Comparison of ENCODE assay signal across 22 cellular contexts in genomic region chr1:156691216-156691615, GRCh38. TPM values are rescaled to one million over a fixed set of nuclear protein-coding genes. Genes with fewer than 3 reads are reported as not detected.
DNase-seq lines count a peak whose midpoint lies in the region; ATAC-seq, FAIRE-seq and TF ChIP-seq lines count a peak whose summit lies in the region.
"Had no signal": no experiment of that assay in that cellular context is flagged by ENCODE, and none has a peak within 500 bp of the region (broad histone marks: within the 10 kb centered on the region; RNA-seq: fewer than 3 reads in every experiment).

No MANE protein-coding gene starts in this region.

- H3K27me3 ChIP-seq in HUES6 (ENCODE audit: control insufficient read depth, insufficient read depth, low read length) (no peaks in the 10 kb centered on the region), K562 (ENCODE audit: control insufficient read depth in 2 of 2, insufficient read depth in 2 of 2, low read length in 2 of 2) (no peaks in the 10 kb centered on the region), mesenchymal stem cell (ENCODE audit: control insufficient read depth in 1 of 2, insufficient read depth in 1 of 2, low read length in 2 of 2) (peaks cover 0 to 42% of the 10 kb centered on the region in 2 experiments)
- H3K27me3 ChIP-seq: suprapubic skin had no signal

- peak overlapping the region; percentile 92 for H2AFZ ChIP-seq in K562 (ENCODE audit: low read depth, low read length)
- no peak overlapping the region for H2AFZ ChIP-seq in mesenchymal stem cell (ENCODE audit: low read depth, low read length)

- 0 out of 3 replicates have a peak, but pooled peaks cover 3% of the 10 kb centered on the region for H3K79me2 ChIP-seq in K562 (ENCODE audit: control insufficient read depth, insufficient read depth, low read length)

- peak overlapping the region in 1 of 2 experiments; percentile 21 for H2BK12ac ChIP-seq in mesenchymal stem cell (ENCODE audit: low read length in 2 of 2)

- peak overlapping the region; percentile 25 for H2BK5ac ChIP-seq in mesenchymal stem cell (ENCODE audit: low read depth, low read length, poor library complexity, severe bottlenecking)

- in situ Hi-C loops in K562 (cut with MboI), result no loop called here

- H3K79me1 ChIP-seq in mesenchymal stem cell (replicated peaks; ENCODE audit: low read length, poor library complexity, severe bottlenecking), result no peaks in the 10 kb centered on the region

- H3K27ac ChIP-seq in HUES6 (ENCODE audit: low read depth, low read length), result no peak overlapping the region; the same call in 1 of the 2 replicates
- peak overlapping the region; percentile 2; the same call in 1 of the 3 replicates for H3K27ac ChIP-seq in K562 (ENCODE audit: extremely low read depth, low read depth, low read length)
- no peak overlapping the region for H3K27ac ChIP-seq in mesenchymal stem cell (ENCODE audit: low read length, poor library complexity, severe bottlenecking)
- H3K27ac ChIP-seq in skin epidermis, result peak overlapping the region in 16 of 21 experiments; percentile 5 to 86 (median 66)
- H3K27ac ChIP-seq: brain microvascular endothelial cell had no signal

- H3K9me3 Mint-ChIP-seq in T-cell, result no peaks in the 10 kb centered on the region
- H3K9me3 Mint-ChIP-seq: activated naive CD8-positive, alpha-beta T cell treated with anti-CD3 and anti-CD28 coated beads for 36 hours; activated T-cell treated with anti-CD3 and anti-CD28 coated beads, Interleukin-2, amount 50 U/mL, for 4 hours; memory B cell; natural killer cell treated with Interleukin-12 subunit alpha and Interleukin-12 subunit beta and Interleukin-15 and Interleukin-18, amount 100 ng/mL, for 72 hours had no signal

- CTCF ChIA-PET in K562 (lab: Yijun Ruan, JAX; ENCODE audit: low intra/inter-chr PET ratio) (interaction anchor here (6.6 kb wide), 1 partner anchor 35 kb away, joined by 143 read pairs; the partner anchor contains the start of genes ISG20L2 and METTL25B), T-cell (lab: Charles Lee) (interaction anchor here (2.8 to 6.2 kb wide), 3 partner anchors 15 to 36 kb away, joined by 22 to 68 read pairs (median 25); partner anchors contain the start of genes METTL25B (in 2 of the 2), CRABP2 (in 1 of the 2) and ISG20L2 (in 1 of the 2))

- intact Hi-C loops in K562 (cut with micrococcal nuclease), result no loop called here

- TF ChIP-seq POLR2A in K562 (conservative IDR thresholded peaks at IDR 0.05), result no peak

- H2AK5ac ChIP-seq in mesenchymal stem cell (ENCODE audit: low read length, severe bottlenecking), result peak overlapping the region; percentile 31

- H4K20me1 ChIP-seq in K562 (replicated peaks; ENCODE audit: control insufficient read depth, insufficient read depth, low read length), result no peaks in the 10 kb centered on the region

- BruUV-seq in K562 (replicated peaks; lab: Mats Ljungman, UMichigan), result no TSS peak

- H3K23ac ChIP-seq in mesenchymal stem cell (ENCODE audit: low read length in 2 of 2), result no peak overlapping the region

- peak overlapping the region; percentile 23 for H2BK120ac ChIP-seq in mesenchymal stem cell (ENCODE audit: low read depth, low read length)

- peaks cover 45 to 62% of the 10 kb centered on the region in 2 donors for H3K27me3 Mint-ChIP-seq in T-cell

- TF ChIP-seq RAD21 in K562 (CRISPR knock-in tag; conservative IDR thresholded peaks at IDR 0.05 in 1 of 2, IDR thresholded peaks at IDR 0.05 in 1 of 2), result no peak

- H3K18ac ChIP-seq in mesenchymal stem cell (ENCODE audit: low read depth in 1 of 2, low read length in 2 of 2), result peak overlapping the region in 1 of 2 experiments; percentile 10

- no peaks in the 10 kb centered on the region for H3K36me3 ChIP-seq in HUES6 (ENCODE audit: control insufficient read depth, insufficient read depth, low read length)
- H3K36me3 ChIP-seq in K562 (ENCODE audit: control insufficient read depth, insufficient read depth, low read length), result no peaks in the 10 kb centered on the region
- H3K36me3 ChIP-seq in mesenchymal stem cell (ENCODE audit: control insufficient read depth in 1 of 2, insufficient read depth in 2 of 2, low read depth in 1 of 2, low read length in 2 of 2), result no peaks in the 10 kb centered on the region
- H3K36me3 ChIP-seq: brain microvascular endothelial cell, suprapubic skin had no signal

- H3K9ac ChIP-seq in HUES6 (ENCODE audit: low read length), result peak overlapping the region; percentile 60
- H3K9ac ChIP-seq in K562 (ENCODE audit: insufficient read depth in 1 of 2, low read depth in 2 of 2, low read length in 2 of 2), result peak overlapping the region in 1 of 2 experiments; percentile 92; a peak in 1 of 4 replicates
- no peak overlapping the region for H3K9ac ChIP-seq in mesenchymal stem cell (ENCODE audit: low read length)

- H3K4me3 ChIP-seq in HUES6 (ENCODE audit: low read depth, low read length) (0 out of 2 replicates have a peak overlapping the region, but pooled peaks have one; percentile 33), K562 (no peak overlapping the region), mesenchymal stem cell (ENCODE audit: insufficient read depth in 1 of 2, low read depth in 1 of 2, low read length in 2 of 2) (no peak overlapping the region), skin epidermis (no peak overlapping the region)
- H3K4me3 ChIP-seq: suprapubic skin had no signal

- peaks cover 57% of the 10 kb centered on the region for H3K4me1 ChIP-seq in HUES6 (ENCODE audit: control insufficient read depth, insufficient read depth, low read length)
- H3K4me1 ChIP-seq in K562 (replicated peaks in 1 of 2; ENCODE audit: control insufficient read depth in 2 of 2, insufficient read depth in 2 of 2, low read length in 2 of 2), result peaks cover 49 to 61% of the 10 kb centered on the region in 2 experiments
- H3K4me1 ChIP-seq in mesenchymal stem cell (ENCODE audit: control insufficient read depth, insufficient read depth, low read depth, low read length), result peaks cover 42% of the 10 kb centered on the region

- H2BK15ac ChIP-seq in mesenchymal stem cell (ENCODE audit: low read depth, poor library complexity, severe bottlenecking), result no peak overlapping the region

- H3K9me3 ChIP-seq in HUES6 (ENCODE audit: control insufficient read depth, insufficient read depth, low read depth, low read length) (no peaks in the 10 kb centered on the region), K562 (replicated peaks; ENCODE audit: control insufficient read depth, insufficient read depth, low read depth, low read length) (no peaks in the 10 kb centered on the region), mesenchymal stem cell (ENCODE audit: control insufficient read depth, low read length) (no peaks in the 10 kb centered on the region)
- H3K9me3 ChIP-seq: suprapubic skin had no signal

- H3K14ac ChIP-seq in mesenchymal stem cell (ENCODE audit: low read length in 2 of 2), result no peak overlapping the region

- DNase-seq in K562 (ENCODE audit: extremely low read depth in 1 of 4, low spot score in 3 of 4) (no peak), mesenchymal stem cell (no peak), HPDE6-E6E7 (ENCODE audit: extremely low spot score) (no peak), T-cell (no peak)
- DNase-seq: activated CD8-positive, alpha-beta T cell treated with anti-CD3 and anti-CD28 coated beads, Interleukin-2, amount 10 ng/mL, durations not matched to agents 7 days and 5 days; activated naive CD8-positive, alpha-beta T cell treated with anti-CD3 and anti-CD28 coated beads for 36 hours; activated T-cell treated with anti-CD3 and anti-CD28 coated beads, Interleukin-2, amount 50 U/mL, for 4 hours; brain microvascular endothelial cell; cortex of kidney; GOT3; hippocampal formation; NCI-H1105 treated with DMSO at 0.1 percent for 48 hours; NCI-H2107 had no signal

- no peak overlapping the region for H3K4me2 ChIP-seq in K562 (ENCODE audit: insufficient read depth, low read length)
- no peak overlapping the region for H3K4me2 ChIP-seq in mesenchymal stem cell (ENCODE audit: low read length, poor library complexity, severe bottlenecking)

- 63% methylated on average over 8 of the region's 9 CpGs for WGBS in K562 (ENCODE audit: insufficient coverage, low coverage, missing lambda C conversion rate)
- 59% methylated on average over 8 of the region's 9 CpGs for WGBS in mesenchymal stem cell

- POLR2A ChIA-PET in K562 (lab: Yijun Ruan, JAX) (interaction anchor here (0.7 to 5.9 kb wide), 9 partner anchors 10 to 81 kb away, joined by 3 to 60 read pairs (median 4); partner anchors contain the start of genes ISG20L2, METTL25B, MRPL24 and NES), T-cell (lab: Charles Lee) (no interaction called here)

- H3K4me3 Mint-ChIP-seq in T-cell, result no peak overlapping the region
- H3K4me3 Mint-ChIP-seq: activated CD8-positive, alpha-beta T cell treated with anti-CD3 and anti-CD28 coated beads, Interleukin-2, amount 10 ng/mL, durations not matched to agents 7 days and 5 days; activated naive CD8-positive, alpha-beta T cell treated with anti-CD3 and anti-CD28 coated beads for 36 hours; activated T-cell treated with anti-CD3 and anti-CD28 coated beads, Interleukin-2, amount 50 U/mL, for 4 hours; memory B cell; natural killer cell treated with Interleukin-12 subunit alpha and Interleukin-12 subunit beta and Interleukin-15 and Interleukin-18, amount 100 ng/mL, for 72 hours had no signal

- no peak overlapping the region for H3K27ac Mint-ChIP-seq in T-cell
- H3K27ac Mint-ChIP-seq: activated naive CD8-positive, alpha-beta T cell treated with anti-CD3 and anti-CD28 coated beads for 36 hours; memory B cell had no signal

- H3K9me1 ChIP-seq in K562 (ENCODE audit: control insufficient read depth, insufficient read depth, low read length), result no peaks in the 10 kb centered on the region

- H3K4ac ChIP-seq in mesenchymal stem cell (ENCODE audit: low read depth in 1 of 2, low read length in 2 of 2), result no peak overlapping the region

- ATAC-seq in K562 (no peak), GM18907 (IDR thresholded peaks at IDR 0.05; ENCODE audit: unreplicated experiment) (no peak), T-cell (replicated peaks in 1 of 4) (no peak)
- ATAC-seq: activated CD8-positive, alpha-beta T cell treated with anti-CD3 and anti-CD28 coated beads, Interleukin-2, amount 10 ng/mL, durations not matched to agents 7 days and 5 days; activated T-cell treated with anti-CD3 and anti-CD28 coated beads, Interleukin-2, amount 50 U/mL, for 4 hours; natural killer cell treated with Interleukin-12 subunit alpha and Interleukin-12 subunit beta and Interleukin-15 and Interleukin-18, amount 100 ng/mL, for 72 hours had no signal

- no peak for TF ChIP-seq EP300 in K562 (IDR thresholded peaks at IDR 0.05; ENCODE audit: low read length)

- H3K4me1 Mint-ChIP-seq in T-cell, result peaks cover 20 to 28% (median 22%) of the 10 kb centered on the region in 3 donors

- no peaks in the 10 kb centered on the region for H3K36me3 Mint-ChIP-seq in T-cell
- H3K36me3 Mint-ChIP-seq: activated naive CD8-positive, alpha-beta T cell treated with anti-CD3 and anti-CD28 coated beads for 36 hours; natural killer cell treated with Interleukin-12 subunit alpha and Interleukin-12 subunit beta and Interleukin-15 and Interleukin-18, amount 100 ng/mL, for 72 hours had no signal

- H4K8ac ChIP-seq in mesenchymal stem cell (ENCODE audit: low read length), result peak overlapping the region; percentile 24

- no peak for TF ChIP-seq CTCF in K562 (IDR thresholded peaks at IDR 0.05 in 2 of 3, conservative IDR thresholded peaks at IDR 0.05 in 1 of 3; ENCODE audit: insufficient read depth in 2 of 3, low read depth in 1 of 3, low read length in 3 of 3)

- no peak overlapping the region for H4K91ac ChIP-seq in mesenchymal stem cell (ENCODE audit: low read length)

- no peak for FAIRE-seq in K562 (lab: Jason Lieb, UNC)

RNA-seq across cellular contexts. Expression of gene NES, which starts 14.0 kb away (rescaled TPM):
- total RNA-seq in K562 (2011; cell fraction: chromatin; rRNA removed; ENCODE audit: low replicate concordance), result 1.5 and 2.0 TPM in 2 replicates
- total RNA-seq in K562 (2011; cell fraction: nucleolus; rRNA removed), result 1.7 TPM in 2 replicates
- total RNA-seq in K562 (2011; cell fraction: nucleoplasm; rRNA removed), result 1.8 and 3.1 TPM in 2 replicates
- total RNA-seq in K562 (2014; rRNA removed), result 5.8 and 6.6 TPM in 2 replicates
- 3.3 and 4.1 TPM in 2 replicates for total RNA-seq in K562 (2014; rRNA removed; fragmentation: Illumina TruSeq; extraction: Trizol)
- total RNA-seq in K562 (2015; rRNA removed; fragmentation: Illumina TruSeq; extraction: Trizol), result 4.8 and 4.9 TPM in 2 replicates
- 5.5 and 8.6 TPM in 2 replicates for total RNA-seq in K562 (2021)
- 2.7 TPM in 2 replicates for polyA plus RNA-seq in K562 (2011; rRNA removed)
- 1.5 and 2.5 TPM in 2 replicates for polyA plus RNA-seq in K562 (2011; cell fraction: cytosol; rRNA removed)
- 3.2 and 5.5 TPM in 2 replicates for polyA plus RNA-seq in K562 (2011; cell fraction: nucleus; rRNA removed)
- polyA plus RNA-seq in K562 (2012), result 6.5 and 7.0 TPM in 2 replicates
- 5.4 and 6.3 TPM in 2 replicates for polyA plus RNA-seq in K562 (2014; fragmentation: Illumina TruSeq; extraction: Trizol)
- polyA plus RNA-seq in K562 (2014; fragmentation: Nextera tagmentation; extraction: Ambion mirVana), result under 1 TPM; 0.10 to 0.13 TPM
- polyA plus RNA-seq in K562 (2014; rRNA removed), result 2.5 and 4.2 TPM in 2 replicates
- polyA minus RNA-seq in K562 (2011; rRNA and poly(A)+ RNA removed), result 2.3 and 2.4 TPM in 2 replicates
- 3.8 and 5.4 TPM in 2 replicates for polyA minus RNA-seq in K562 (2011; cell fraction: cytosol; rRNA and poly(A)+ RNA removed)
- polyA minus RNA-seq in K562 (2011; cell fraction: nucleus; rRNA and poly(A)+ RNA removed), result 1.2 and 1.4 TPM in 2 replicates
- polyA plus RNA-seq in mesenchymal stem cell (2013, experiment 1 of 2), result 49.2 TPM
- polyA plus RNA-seq in mesenchymal stem cell (2013, experiment 2 of 2), result 45.3 TPM
- total RNA-seq in T-cell, result under 1 TPM in 3 of 5 donors, not detected in 2; 0.10 to 0.35 (median 0.25) TPM
- total RNA-seq: activated CD8-positive, alpha-beta T cell treated with anti-CD3 and anti-CD28 coated beads, Interleukin-2, amount 10 ng/mL, durations not matched to agents 7 days and 5 days; natural killer cell treated with Interleukin-12 subunit alpha and Interleukin-12 subunit beta and Interleukin-15 and Interleukin-18, amount 100 ng/mL, for 72 hours; OCI-LY7; T-helper 2 cell treated with Interferon-gamma antibody and Interleukin-4, amounts not matched to agents 100 ng/mL and 5 ng/mL, for 36 hours had no signal

RNA-seq across cellular contexts. Expression of gene CRABP2, which starts 14.2 kb away (rescaled TPM):
- 0.86 TPM in 1 of 2 replicates, not detected in the other for total RNA-seq in K562 (2011; cell fraction: chromatin; rRNA removed; ENCODE audit: low replicate concordance)
- total RNA-seq in K562 (2011; cell fraction: nucleolus; rRNA removed), result 0.39 and 1.0 TPM in 2 replicates
- 0.44 TPM in 1 of 2 replicates, not detected in the other for total RNA-seq in K562 (2011; cell fraction: nucleoplasm; rRNA removed)
- total RNA-seq in K562 (2014; rRNA removed) (0.86 and 1.2 TPM in 2 replicates), K562 (2014; rRNA removed; fragmentation: Illumina TruSeq; extraction: Trizol) (0.32 and 0.36 TPM in 2 replicates), K562 (2015; rRNA removed; fragmentation: Illumina TruSeq; extraction: Trizol) (0.72 and 1.3 TPM in 2 replicates), K562 (2021) (1.5 and 1.6 TPM in 2 replicates), T-cell (1 to 10 TPM in 4 of 5 donors, under 1 TPM in 1; 0.76 to 3.6 (median 1.6) TPM)
- polyA plus RNA-seq in K562 (2011; rRNA removed) (0.50 and 1.5 TPM in 2 replicates), K562 (2014; fragmentation: Illumina TruSeq; extraction: Trizol) (1.9 and 2.5 TPM in 2 replicates), K562 (2014; fragmentation: Nextera tagmentation; extraction: Ambion mirVana) (under 1 TPM; 0.30 to 0.52 TPM), K562 (2014; rRNA removed) (0.82 and 1.2 TPM in 2 replicates)
- 0.58 and 1.3 TPM in 2 replicates for polyA plus RNA-seq in K562 (2011; cell fraction: cytosol; rRNA removed)
- polyA plus RNA-seq in K562 (2011; cell fraction: nucleus; rRNA removed), result 1.8 and 2.6 TPM in 2 replicates
- polyA plus RNA-seq in K562 (2012), result 2.6 and 2.9 TPM in 2 replicates
- 0.28 and 0.72 TPM in 2 replicates for polyA minus RNA-seq in K562 (2011; rRNA and poly(A)+ RNA removed)
- not detected in 2 replicates for polyA minus RNA-seq in K562 (2011; cell fraction: cytosol; rRNA and poly(A)+ RNA removed)
- polyA minus RNA-seq in K562 (2011; cell fraction: nucleus; rRNA and poly(A)+ RNA removed), result not detected in 2 replicates
- polyA plus RNA-seq in mesenchymal stem cell (2013, experiment 1 of 2), result 42.6 TPM
- 41.2 TPM for polyA plus RNA-seq in mesenchymal stem cell (2013, experiment 2 of 2)

RNA-seq across cellular contexts. Expression of gene METTL25B, which starts 37.1 kb away (rescaled TPM):
- total RNA-seq in K562 (2011; cell fraction: chromatin; rRNA removed; ENCODE audit: low replicate concordance), result 50.1 and 117 TPM in 2 replicates
- 103 and 114 TPM in 2 replicates for total RNA-seq in K562 (2011; cell fraction: nucleolus; rRNA removed)
- 74.6 and 83.1 TPM in 2 replicates for total RNA-seq in K562 (2011; cell fraction: nucleoplasm; rRNA removed)
- total RNA-seq in K562 (2014; rRNA removed) (33.1 and 39.1 TPM in 2 replicates), K562 (2014; rRNA removed; fragmentation: Illumina TruSeq; extraction: Trizol) (17.8 and 26.3 TPM in 2 replicates), K562 (2015; rRNA removed; fragmentation: Illumina TruSeq; extraction: Trizol) (27.0 and 30.3 TPM in 2 replicates), K562 (2021) (46.3 and 48.3 TPM in 2 replicates), T-cell (10 to 100 TPM; 13.0 to 36.1 (median 32.3) TPM)
- polyA plus RNA-seq in K562 (2011; rRNA removed) (37.1 and 46.1 TPM in 2 replicates), K562 (2014; fragmentation: Illumina TruSeq; extraction: Trizol) (33.9 and 37.7 TPM in 2 replicates), K562 (2014; fragmentation: Nextera tagmentation; extraction: Ambion mirVana) (10 to 100 TPM in 1 of 2 experiments, 1 to 10 TPM in 1; 7.7 to 13.2 TPM), K562 (2014; rRNA removed) (41.8 and 57.4 TPM in 2 replicates)
- polyA plus RNA-seq in K562 (2011; cell fraction: cytosol; rRNA removed), result 44.7 and 53.0 TPM in 2 replicates
- 79.3 and 98.8 TPM in 2 replicates for polyA plus RNA-seq in K562 (2011; cell fraction: nucleus; rRNA removed)
- 34.9 and 66.4 TPM in 2 replicates for polyA plus RNA-seq in K562 (2012)
- 17.4 and 21.8 TPM in 2 replicates for polyA minus RNA-seq in K562 (2011; rRNA and poly(A)+ RNA removed)
- 20.6 and 27.1 TPM in 2 replicates for polyA minus RNA-seq in K562 (2011; cell fraction: cytosol; rRNA and poly(A)+ RNA removed)
- 25.0 and 34.1 TPM in 2 replicates for polyA minus RNA-seq in K562 (2011; cell fraction: nucleus; rRNA and poly(A)+ RNA removed)
- 12.1 TPM for polyA plus RNA-seq in mesenchymal stem cell (2013, experiment 1 of 2)
- polyA plus RNA-seq in mesenchymal stem cell (2013, experiment 2 of 2), result 11.3 TPM

RNA-seq across cellular contexts. Expression of gene ISG20L2, which starts 37.4 kb away (rescaled TPM):
- total RNA-seq in K562 (2011; cell fraction: chromatin; rRNA removed; ENCODE audit: low replicate concordance), result 62.5 and 90.4 TPM in 2 replicates
- total RNA-seq in K562 (2011; cell fraction: nucleolus; rRNA removed), result 49.1 and 64.9 TPM in 2 replicates
- 55.7 and 64.4 TPM in 2 replicates for total RNA-seq in K562 (2011; cell fraction: nucleoplasm; rRNA removed)
- total RNA-seq in K562 (2014; rRNA removed) (34.3 and 40.7 TPM in 2 replicates), K562 (2014; rRNA removed; fragmentation: Illumina TruSeq; extraction: Trizol) (57.7 and 59.6 TPM in 2 replicates), K562 (2015; rRNA removed; fragmentation: Illumina TruSeq; extraction: Trizol) (52.6 and 53.3 TPM in 2 replicates), K562 (2021) (46.3 and 50.3 TPM in 2 replicates), T-cell (10 to 100 TPM; 35.3 to 63.7 (median 44.3) TPM)
- polyA plus RNA-seq in K562 (2011; rRNA removed) (59.5 and 63.8 TPM in 2 replicates), K562 (2014; fragmentation: Illumina TruSeq; extraction: Trizol) (100 and 130 TPM in 2 replicates), K562 (2014; fragmentation: Nextera tagmentation; extraction: Ambion mirVana) (10 to 100 TPM; 21.3 to 50.3 TPM), K562 (2014; rRNA removed) (41.5 and 50.9 TPM in 2 replicates)
- 60.2 and 77.5 TPM in 2 replicates for polyA plus RNA-seq in K562 (2011; cell fraction: cytosol; rRNA removed)
- 23.1 and 28.0 TPM in 2 replicates for polyA plus RNA-seq in K562 (2011; cell fraction: nucleus; rRNA removed)
- polyA plus RNA-seq in K562 (2012), result 45.7 and 45.9 TPM in 2 replicates
- 52.8 and 62.8 TPM in 2 replicates for polyA minus RNA-seq in K562 (2011; rRNA and poly(A)+ RNA removed)
- 23.6 and 28.9 TPM in 2 replicates for polyA minus RNA-seq in K562 (2011; cell fraction: cytosol; rRNA and poly(A)+ RNA removed)
- polyA minus RNA-seq in K562 (2011; cell fraction: nucleus; rRNA and poly(A)+ RNA removed), result 21.1 and 35.4 TPM in 2 replicates
- 26.8 TPM for polyA plus RNA-seq in mesenchymal stem cell (2013, experiment 1 of 2)
- polyA plus RNA-seq in mesenchymal stem cell (2013, experiment 2 of 2), result 25.1 TPM

RNA-seq across cellular contexts. Expression of gene BCAN, which starts 49.3 kb away (rescaled TPM):
- 0.12 TPM in 1 of 2 replicates, not detected in the other for total RNA-seq in K562 (2011; cell fraction: chromatin; rRNA removed; ENCODE audit: low replicate concordance)
- 0.17 and 0.26 TPM in 2 replicates for total RNA-seq in K562 (2011; cell fraction: nucleolus; rRNA removed)
- total RNA-seq in K562 (2011; cell fraction: nucleoplasm; rRNA removed), result not detected in 2 replicates
- total RNA-seq in K562 (2014; rRNA removed) (0.12 TPM in 1 of 2 replicates, not detected in the other), K562 (2014; rRNA removed; fragmentation: Illumina TruSeq; extraction: Trizol) (not detected in 2 replicates), K562 (2015; rRNA removed; fragmentation: Illumina TruSeq; extraction: Trizol) (0.08 TPM in 1 of 2 replicates, not detected in the other), K562 (2021) (0.22 TPM in 1 of 2 replicates, not detected in the other), T-cell (not detected)
- polyA plus RNA-seq in K562 (2011; rRNA removed) (0.06 and 0.09 TPM in 2 replicates), K562 (2014; fragmentation: Illumina TruSeq; extraction: Trizol) (0.19 and 0.33 TPM in 2 replicates), K562 (2014; fragmentation: Nextera tagmentation; extraction: Ambion mirVana) (under 1 TPM in 1 of 2 experiments, not detected in 1; 0.04 TPM), K562 (2014; rRNA removed) (0.22 and 0.23 TPM in 2 replicates)
- 0.04 and 0.25 TPM in 2 replicates for polyA plus RNA-seq in K562 (2011; cell fraction: cytosol; rRNA removed)
- polyA plus RNA-seq in K562 (2011; cell fraction: nucleus; rRNA removed), result 0.06 and 0.21 TPM in 2 replicates
- 0.35 and 0.52 TPM in 2 replicates for polyA plus RNA-seq in K562 (2012)
- polyA minus RNA-seq in K562 (2011; rRNA and poly(A)+ RNA removed), result not detected in 2 replicates
- polyA minus RNA-seq in K562 (2011; cell fraction: cytosol; rRNA and poly(A)+ RNA removed), result not detected in 2 replicates
- not detected in 2 replicates for polyA minus RNA-seq in K562 (2011; cell fraction: nucleus; rRNA and poly(A)+ RNA removed)
- 0.33 TPM for polyA plus RNA-seq in mesenchymal stem cell (2013, experiment 1 of 2)
- 0.23 TPM for polyA plus RNA-seq in mesenchymal stem cell (2013, experiment 2 of 2)
- total RNA-seq: activated CD8-positive, alpha-beta T cell treated with anti-CD3 and anti-CD28 coated beads, Interleukin-2, amount 10 ng/mL, durations not matched to agents 7 days and 5 days; activated naive CD8-positive, alpha-beta T cell treated with anti-CD3 and anti-CD28 coated beads for 36 hours; activated T-cell treated with anti-CD3 and anti-CD28 coated beads, Interleukin-2, amount 50 U/mL, for 4 hours; fibroblast of villous mesenchyme; OCI-LY7; T-helper 2 cell treated with Interferon-gamma antibody and Interleukin-4, amounts not matched to agents 100 ng/mL and 5 ng/mL, for 36 hours had no signal

Comparison
In these comparisons a context has a peak if more than half of its experiments do, and no peak if none do; other contexts are left out.
1. H3K27ac ChIP-seq: peak in K562 (single experiment) and skin epidermis (16 of 21); none in HUES6 (single experiment) and mesenchymal stem cell (single experiment).